ENCODE assay signal across 8 cellular contexts in genomic region chr5:129771058-129771838, GRCh38. TPM values are rescaled to one million over a fixed set of nuclear protein-coding genes. Genes with fewer than 3 reads are reported as not detected.
A peak's percentile ranks its signal among the peaks of the same experiment; 100 is the strongest.
DNase-seq lines count a peak whose midpoint lies in the region; ATAC-seq lines count a peak whose summit lies in the region.

No MANE protein-coding gene starts in this region.

- in situ Hi-C loops in Caki2 (cut with HindIII; ENCODE audit: low pct_unique_long_range_greater_than_20kb, low sequenced_read_pairs), result no loop called here

- ATAC-seq in HG03432 (IDR thresholded peaks at IDR 0.05; ENCODE audit: unreplicated experiment) (peak; percentile 75), HG03135 (IDR thresholded peaks at IDR 0.05; ENCODE audit: unreplicated experiment) (no peak)

- DNase-seq in Caki2 (ENCODE audit: low read depth), result peak; percentile 21
- DNase-seq in GM19238 (ENCODE audit: insufficient read length, low spot score), result peak; percentile 1
- DNase-seq in OCI-M1 (lab: John Stamatoyannopoulos, UW), result peak; percentile 79
- peak; percentile 33 for DNase-seq in activated naive CD4-positive, alpha-beta T cell treated with Interleukin-2 at 50 U/mL for 16 hours
- DNase-seq in glomerular visceral epithelial cell (ENCODE audit: extremely low spot score), result peak; percentile 47
- DNase-seq in retina, result peak; percentile 76

RNA-seq across cellular contexts. Expression of gene MINAR2, which starts 23.4 kb away (rescaled TPM):
- total RNA-seq in Caki2 (2014; rRNA removed; shearing (Covaris generic); ENCODE audit: low replicate concordance), result not detected in 2 replicates

Comparison
In these comparisons a context has a peak if more than half of its experiments do, and no peak if none do; other contexts are left out.
1. DNase-seq: peak in every context shown above with its lines; median percentile 79 in OCI-M1; 76 in retina; 47 in glomerular visceral epithelial cell; 33 in activated naive CD4-positive, alpha-beta T cell treated with Interleukin-2 at 50 U/mL for 16 hours; 21 in Caki2; 1 in GM19238.